In the genomic region with DNA sequence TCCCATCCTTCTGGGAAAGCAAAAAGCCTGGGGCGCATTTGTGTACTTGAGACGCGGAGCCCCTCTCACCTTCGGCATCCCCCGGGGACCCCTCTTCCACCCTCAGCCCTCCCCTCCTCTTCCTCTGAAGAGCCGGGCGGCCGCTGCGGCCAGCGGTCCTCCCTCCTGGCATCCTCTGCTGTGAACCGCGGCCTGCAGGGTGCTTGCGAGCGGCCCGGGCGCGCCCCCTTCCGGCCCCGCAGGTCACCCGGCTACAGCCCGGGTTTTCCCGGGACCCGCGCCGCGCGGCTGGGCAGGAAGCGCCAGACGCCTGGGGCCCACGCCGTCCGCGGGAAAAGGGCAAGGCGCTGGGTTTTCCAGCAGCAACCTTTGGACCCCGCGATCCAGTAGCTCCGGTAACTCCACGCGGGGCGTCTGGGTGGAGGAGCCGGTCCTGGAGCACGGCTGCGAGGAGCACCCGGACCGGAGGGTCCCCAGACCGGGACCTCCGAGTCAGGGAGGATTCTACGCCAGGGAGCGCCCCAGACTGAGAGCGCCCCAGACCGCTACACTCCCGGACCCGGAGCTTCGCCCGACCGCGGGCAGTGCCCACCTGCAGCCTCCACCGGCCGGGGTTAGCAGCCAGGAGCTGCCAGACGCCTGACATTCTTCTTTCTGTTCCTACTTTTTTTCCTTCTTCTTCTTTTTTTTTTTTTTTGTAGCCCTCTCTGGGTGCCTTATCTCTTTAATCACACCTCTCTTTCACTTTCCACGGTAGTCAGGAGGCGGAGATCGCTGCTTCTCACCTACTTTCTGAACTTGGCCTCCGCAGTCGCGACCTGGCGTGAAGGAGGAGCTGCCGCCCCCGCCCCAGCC, we compare ENCODE assay signal across 9 cellular contexts. TPM values are rescaled to one million over a fixed set of nuclear protein-coding genes. Genes with fewer than 3 reads are reported as not detected.
DNase-seq lines count a peak whose midpoint lies in the region; ATAC-seq and TF ChIP-seq lines count a peak whose summit lies in the region.
"Had no signal": no experiment of that assay in that cellular context is flagged by ENCODE, and none has a peak within 500 bp of the region (broad histone marks: within the 10 kb centered on the region; RNA-seq: fewer than 3 reads in every experiment).

A gene with protein sequence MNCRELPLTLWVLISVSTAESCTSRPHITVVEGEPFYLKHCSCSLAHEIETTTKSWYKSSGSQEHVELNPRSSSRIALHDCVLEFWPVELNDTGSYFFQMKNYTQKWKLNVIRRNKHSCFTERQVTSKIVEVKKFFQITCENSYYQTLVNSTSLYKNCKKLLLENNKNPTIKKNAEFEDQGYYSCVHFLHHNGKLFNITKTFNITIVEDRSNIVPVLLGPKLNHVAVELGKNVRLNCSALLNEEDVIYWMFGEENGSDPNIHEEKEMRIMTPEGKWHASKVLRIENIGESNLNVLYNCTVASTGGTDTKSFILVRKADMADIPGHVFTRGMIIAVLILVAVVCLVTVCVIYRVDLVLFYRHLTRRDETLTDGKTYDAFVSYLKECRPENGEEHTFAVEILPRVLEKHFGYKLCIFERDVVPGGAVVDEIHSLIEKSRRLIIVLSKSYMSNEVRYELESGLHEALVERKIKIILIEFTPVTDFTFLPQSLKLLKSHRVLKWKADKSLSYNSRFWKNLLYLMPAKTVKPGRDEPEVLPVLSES (plus strand): TSS at position 271 of the 855 bp plus-strand sequence. CDS start 6,865 bp downstream, outside the sequence.

- no peaks in the 10 kb centered on the region for H3K4me1 ChIP-seq in OCI-LY7 (ENCODE audit: insufficient read depth, low read length, poor library complexity, severe bottlenecking)

- no peak within 1 kb of the TSS for H2AFZ ChIP-seq in OCI-LY7 (ENCODE audit: low read length)

- TF ChIP-seq CTCF in CD14-positive monocyte (IDR thresholded peaks at IDR 0.05) (peak; percentile 93), OCI-LY7 (conservative IDR thresholded peaks at IDR 0.05; ENCODE audit: low read length) (peak; percentile 59), natural killer cell (IDR thresholded peaks at IDR 0.05) (peak; percentile 91)

- H3K9me3 ChIP-seq in OCI-LY7 (ENCODE audit: low read length) = no peaks in the 10 kb centered on the region

- DNase-seq in CD14-positive monocyte (ENCODE audit: low spot score) = peak; percentile 57
- peak; percentile 4 for DNase-seq in OCI-LY7 (ENCODE audit: low spot score)
- DNase-seq in activated T-cell treated with anti-CD3 and anti-CD28 coated beads, Interleukin-2, amount 50 U/mL, for 4 hours = peak; percentile 68
- peak; percentile 70 for DNase-seq in fibroblast of gingiva (ENCODE audit: low read depth)
- peak; percentile 75 for DNase-seq in natural killer cell
- DNase-seq in stimulated activated naive B cell treated with anti-CD40 and anti-IgM and Interleukin-4, amounts not matched to agents 10 μg/mL and 1 μg/mL and 100 μg/mL, for 72 hours = peak; percentile 67

- peak within 1 kb of the TSS; percentile 78 to 93 for H3K4me3 Mint-ChIP-seq in CD14-positive monocyte
- H3K4me3 Mint-ChIP-seq in activated T-cell treated with anti-CD3 and anti-CD28 coated beads, Interleukin-2, amount 50 U/mL, for 4 hours = peak within 1 kb of the TSS; percentile 98
- peak within 1 kb of the TSS; percentile 99 for H3K4me3 Mint-ChIP-seq in natural killer cell
- H3K4me3 Mint-ChIP-seq in stimulated activated naive B cell treated with anti-CD40 and anti-IgM and Interleukin-4, amounts not matched to agents 10 μg/mL and 1 μg/mL and 100 μg/mL, for 72 hours = peak within 1 kb of the TSS; percentile 85 to 92

- no peaks in the 10 kb centered on the region for H3K36me3 ChIP-seq in OCI-LY7 (ENCODE audit: insufficient read depth, low read length)

- H3K79me2 ChIP-seq in OCI-LY7 (ENCODE audit: insufficient read depth, low read depth, low read length) = no peaks in the 10 kb centered on the region

- no peak within 1 kb of the TSS for H3K27ac ChIP-seq in OCI-LY7 (ENCODE audit: low read depth, low read length, poor library complexity, severe bottlenecking)

- CTCF ChIA-PET in OCI-LY7 (lab: Charles Lee; ENCODE audit: unreplicated experiment) = no interaction called here

- peaks cover 21% of the 10 kb centered on the region for H3K4me1 Mint-ChIP-seq in CD14-positive monocyte
- peaks cover 41% of the 10 kb centered on the region for H3K4me1 Mint-ChIP-seq in activated T-cell treated with anti-CD3 and anti-CD28 coated beads, Interleukin-2, amount 50 U/mL, for 4 hours (ENCODE audit: low read depth)
- peaks cover 40 to 48% of the 10 kb centered on the region in 2 donors for H3K4me1 Mint-ChIP-seq in natural killer cell
- H3K4me1 Mint-ChIP-seq in stimulated activated naive B cell treated with anti-CD40 and anti-IgM and Interleukin-4, amounts not matched to agents 10 μg/mL and 1 μg/mL and 100 μg/mL, for 72 hours = peaks cover 13 to 35% of the 10 kb centered on the region in 2 donors

- no peaks in the 10 kb centered on the region for H3K36me3 Mint-ChIP-seq in CD14-positive monocyte
- no peaks in the 10 kb centered on the region for H3K36me3 Mint-ChIP-seq in activated T-cell treated with anti-CD3 and anti-CD28 coated beads, Interleukin-2, amount 50 U/mL, for 4 hours (ENCODE audit: insufficient read depth)
- no peaks in the 10 kb centered on the region for H3K36me3 Mint-ChIP-seq in natural killer cell
- H3K36me3 Mint-ChIP-seq in stimulated activated naive B cell treated with anti-CD40 and anti-IgM and Interleukin-4, amounts not matched to agents 10 μg/mL and 1 μg/mL and 100 μg/mL, for 72 hours = no peaks in the 10 kb centered on the region

- H3K27ac Mint-ChIP-seq in CD14-positive monocyte = peak within 1 kb of the TSS in 1 of 7 donors; percentile 11
- H3K27ac Mint-ChIP-seq in natural killer cell = peak within 1 kb of the TSS; percentile 90 to 97
- H3K27ac Mint-ChIP-seq in stimulated activated naive B cell treated with anti-CD40 and anti-IgM and Interleukin-4, amounts not matched to agents 10 μg/mL and 1 μg/mL and 100 μg/mL, for 72 hours = peak within 1 kb of the TSS; percentile 79

- H3K9me2 ChIP-seq in OCI-LY7 (ENCODE audit: insufficient read depth, low read length) = no peaks in the 10 kb centered on the region

- ATAC-seq in GM19025 (IDR thresholded peaks at IDR 0.05; ENCODE audit: low read depth, unreplicated experiment) (peak; percentile 95), HG03354 (IDR thresholded peaks at IDR 0.05; ENCODE audit: poor library complexity, severe bottlenecking, unreplicated experiment) (peak; percentile 91), natural killer cell (peak; percentile 86 to 94 (median 92))
- ATAC-seq in activated T-cell treated with anti-CD3 and anti-CD28 coated beads, Interleukin-2, amount 50 U/mL, for 4 hours = peak; percentile 89 to 92
- peak; percentile 90 to 91 for ATAC-seq in stimulated activated naive B cell treated with anti-CD40 and anti-IgM and Interleukin-4, amounts not matched to agents 10 μg/mL and 1 μg/mL and 100 μg/mL, for 72 hours (replicated peaks)

- no peak within 1 kb of the TSS for H3K4me3 ChIP-seq in OCI-LY7 (ENCODE audit: low read depth, low read length, poor library complexity, severe bottlenecking)

- H4K20me1 ChIP-seq in OCI-LY7 (ENCODE audit: insufficient read depth, low read length) = no peaks in the 10 kb centered on the region

- H3K27me3 Mint-ChIP-seq in CD14-positive monocyte (ENCODE audit: low read depth in 3 of 3) (peaks cover 28 to 40% (median 33%) of the 10 kb centered on the region in 3 donors), natural killer cell (ENCODE audit: low read depth in 2 of 2) (no peaks in the 10 kb centered on the region)
- no peaks in the 10 kb centered on the region for H3K27me3 Mint-ChIP-seq in activated T-cell treated with anti-CD3 and anti-CD28 coated beads, Interleukin-2, amount 50 U/mL, for 4 hours (ENCODE audit: low read depth)
- peaks cover 4 to 5% of the 10 kb centered on the region in 2 donors for H3K27me3 Mint-ChIP-seq in stimulated activated naive B cell treated with anti-CD40 and anti-IgM and Interleukin-4, amounts not matched to agents 10 μg/mL and 1 μg/mL and 100 μg/mL, for 72 hours

- no TSS peak for BruUV-seq in OCI-LY7 (replicated peaks; lab: Mats Ljungman, UMichigan)

- intact Hi-C loops in CD14-positive monocyte (cut with micrococcal nuclease) (loop anchor here (5.0 kb wide), 2 partner anchors 103 to 108 kb away; no protein-coding TSS in a partner anchor), OCI-LY7 (cut with micrococcal nuclease; ENCODE audit: unreplicated experiment) (no loop called here), natural killer cell (cut with micrococcal nuclease) (loop anchor here (1.0 to 5.0 kb wide), 5 partner anchors 9 to 528 kb away; no protein-coding TSS in a partner anchor)

- no peak within 1 kb of the TSS for H3K4me2 ChIP-seq in OCI-LY7 (ENCODE audit: low read length)

- H3K9me3 Mint-ChIP-seq in CD14-positive monocyte (peaks cover 0 to 4% (median 0%) of the 10 kb centered on the region in 7 donors), natural killer cell (no peaks in the 10 kb centered on the region)
- H3K9me3 Mint-ChIP-seq in activated T-cell treated with anti-CD3 and anti-CD28 coated beads, Interleukin-2, amount 50 U/mL, for 4 hours = no peaks in the 10 kb centered on the region
- H3K9me3 Mint-ChIP-seq in stimulated activated naive B cell treated with anti-CD40 and anti-IgM and Interleukin-4, amounts not matched to agents 10 μg/mL and 1 μg/mL and 100 μg/mL, for 72 hours = no peaks in the 10 kb centered on the region

- POLR2A ChIA-PET in OCI-LY7 (lab: Charles Lee) = no interaction called here

RNA-seq across cellular contexts. Expression of the gene that starts here (rescaled TPM):
- under 1 TPM; 0.11 to 0.15 TPM for polyA plus RNA-seq in CD14-positive monocyte
- not detected in 2 replicates for total RNA-seq in OCI-LY7 (2014; rRNA removed; shearing (Covaris generic))
- not detected in 2 replicates for total RNA-seq in OCI-LY7 (2022)
- 10 to 100 TPM; 15.7 to 19.3 (median 17.9) TPM for total RNA-seq in activated T-cell treated with anti-CD3 and anti-CD28 coated beads, Interleukin-2, amount 50 U/mL, for 4 hours
- total RNA-seq in natural killer cell = 10 to 100 TPM; 42.9 to 58.8 (median 46.7) TPM
- total RNA-seq: temporal lobe had no signal

Comparison
In these comparisons a context has a peak if more than half of its experiments do, and no peak if none do; other contexts are left out.
1. RNA of the gene that starts here (total RNA-seq): 42.9 to 58.8 TPM in natural killer cell and 15.7 to 19.3 TPM in activated T-cell treated with anti-CD3 and anti-CD28 coated beads, Interleukin-2, amount 50 U/mL, for 4 hours; not detected in OCI-LY7; every median in the first group is over 10 times any median in the second.
2. Peak in DNase-seq in CD14-positive monocyte; RNA of the gene not detected or under 1 TPM.
3. Peak in DNase-seq in OCI-LY7; RNA of the gene not detected or under 1 TPM.
4. DNase-seq: peak in every context shown above with its lines; median percentile 75 in natural killer cell; 70 in fibroblast of gingiva; 68 in activated T-cell treated with anti-CD3 and anti-CD28 coated beads, Interleukin-2, amount 50 U/mL, for 4 hours; 67 in stimulated activated naive B cell treated with anti-CD40 and anti-IgM and Interleukin-4, amounts not matched to agents 10 μg/mL and 1 μg/mL and 100 μg/mL, for 72 hours; 57 in CD14-positive monocyte; 4 in OCI-LY7.
5. Peak in every context shown above with its lines, with median percentiles within 50 percentile points of each other: H3K4me3 Mint-ChIP-seq, CTCF ChIP-seq and ATAC-seq.